Comparison of ENCODE assay signal across 10 cellular contexts in genomic region chr2:127674241-127675209, GRCh38. TPM values are rescaled to one million over a fixed set of nuclear protein-coding genes. Genes with fewer than 3 reads are reported as not detected.
A peak's percentile ranks its signal among the peaks of the same experiment; 100 is the strongest.
DNase-seq lines count a peak whose midpoint lies in the region; ATAC-seq and TF ChIP-seq lines count a peak whose summit lies in the region.
"Had no signal": no experiment of that assay in that cellular context is flagged by ENCODE, and none has a peak within 500 bp of the region (broad histone marks: within the 10 kb centered on the region; RNA-seq: fewer than 3 reads in every experiment).

No MANE protein-coding gene starts in this region.

- peak; percentile 58 for DNase-seq in DMS 273 (lab: John Stamatoyannopoulos, UW; ENCODE audit: unreplicated experiment)
- DNase-seq in DMS 273 treated with DMSO at 0.1 percent for 48 hours (lab: John Stamatoyannopoulos, UW), result no peak
- DNase-seq in activated CD4-positive, alpha-beta memory T cell treated with anti-CD3 and anti-CD28 coated beads, Interleukin-2, amount 10 ng/mL, durations not matched to agents 7 days and 5 days, result no peak
- DNase-seq in esophagus squamous epithelium (lab: John Stamatoyannopoulos, UW), result no peak
- peak in 4 of 10 donors; percentile 17 to 40 (median 23) for DNase-seq in naive thymus-derived CD8-positive, alpha-beta T cell
- DNase-seq in HCEC 1CT, result no peak
- no peak for DNase-seq in germinal center (ENCODE audit: low spot score)

- no peak for TF ChIP-seq CTCF in esophagus squamous epithelium (IDR thresholded peaks at IDR 0.05)

- no peaks in the 10 kb centered on the region for H3K9me3 Mint-ChIP-seq in activated CD4-positive, alpha-beta memory T cell treated with anti-CD3 and anti-CD28 coated beads, Interleukin-2, amount 10 ng/mL, durations not matched to agents 7 days and 5 days
- peaks cover 0 to 2% (median 0%) of the 10 kb centered on the region in 9 donors for H3K9me3 Mint-ChIP-seq in naive thymus-derived CD8-positive, alpha-beta T cell

- POLR2A ChIA-PET in activated CD4-positive, alpha-beta memory T cell treated with anti-CD3 and anti-CD28 coated beads, Interleukin-2, amount 10 ng/mL, durations not matched to agents 7 days and 5 days (lab: Charles Lee), result no interaction called here
- POLR2A ChIA-PET in naive thymus-derived CD8-positive, alpha-beta T cell (lab: Charles Lee), result interaction anchor here (1.2 kb wide), 1 partner anchor 26 kb away, joined by 3 read pairs; no protein-coding TSS in a partner anchor

- no peaks in the 10 kb centered on the region for H3K36me3 Mint-ChIP-seq in activated CD4-positive, alpha-beta memory T cell treated with anti-CD3 and anti-CD28 coated beads, Interleukin-2, amount 10 ng/mL, durations not matched to agents 7 days and 5 days (ENCODE audit: low read depth)
- H3K36me3 Mint-ChIP-seq in naive thymus-derived CD8-positive, alpha-beta T cell, result peaks cover 0 to 3% (median 0%) of the 10 kb centered on the region in 3 donors

- H3K4me3 ChIP-seq in esophagus squamous epithelium, result peak overlapping the region; percentile 55 to 79 (median 66)

- H3K27me3 ChIP-seq in esophagus squamous epithelium, result peaks cover 0 to 60% (median 0%) of the 10 kb centered on the region in 4 donors

- intact Hi-C loops in esophagus squamous epithelium (cut with DNase I), result no loop called here

- peak; percentile 63 to 81 for ATAC-seq in naive thymus-derived CD8-positive, alpha-beta T cell
- no peak for ATAC-seq in HG02973 (IDR thresholded peaks at IDR 0.05; ENCODE audit: unreplicated experiment)

- H3K27ac ChIP-seq in esophagus squamous epithelium, result peak overlapping the region; percentile 81 to 95 (median 88)
- H3K27ac ChIP-seq: 22Rv1 had no signal

- peaks cover 70% of the 10 kb centered on the region for H3K27me3 Mint-ChIP-seq in activated CD4-positive, alpha-beta memory T cell treated with anti-CD3 and anti-CD28 coated beads, Interleukin-2, amount 10 ng/mL, durations not matched to agents 7 days and 5 days
- peaks cover 19 to 76% (median 52%) of the 10 kb centered on the region in 5 donors for H3K27me3 Mint-ChIP-seq in naive thymus-derived CD8-positive, alpha-beta T cell

- no peaks in the 10 kb centered on the region for H3K36me3 ChIP-seq in esophagus squamous epithelium

- CTCF ChIA-PET in activated CD4-positive, alpha-beta memory T cell treated with anti-CD3 and anti-CD28 coated beads, Interleukin-2, amount 10 ng/mL, durations not matched to agents 7 days and 5 days (lab: Charles Lee), result no interaction called here

- WGBS in esophagus squamous epithelium, 2 donors, result 11 to 40% methylated on average over 5 to 7 of the region's 72 CpGs

- no peak overlapping the region for H3K27ac Mint-ChIP-seq in activated CD4-positive, alpha-beta memory T cell treated with anti-CD3 and anti-CD28 coated beads, Interleukin-2, amount 10 ng/mL, durations not matched to agents 7 days and 5 days
- H3K27ac Mint-ChIP-seq in naive thymus-derived CD8-positive, alpha-beta T cell, result no peak overlapping the region

- peak in 2 of 4 donors; percentile 23 to 25 for TF ChIP-seq POLR2A in esophagus squamous epithelium (IDR thresholded peaks at IDR 0.05)

- H3K4me1 ChIP-seq in esophagus squamous epithelium, result peaks cover 3 to 61% (median 7%) of the 10 kb centered on the region in 3 donors

- peaks cover 9% of the 10 kb centered on the region for H3K4me1 Mint-ChIP-seq in activated CD4-positive, alpha-beta memory T cell treated with anti-CD3 and anti-CD28 coated beads, Interleukin-2, amount 10 ng/mL, durations not matched to agents 7 days and 5 days
- peaks cover 4 to 18% (median 12%) of the 10 kb centered on the region in 4 donors for H3K4me1 Mint-ChIP-seq in naive thymus-derived CD8-positive, alpha-beta T cell

- H3K4me3 Mint-ChIP-seq in activated CD4-positive, alpha-beta memory T cell treated with anti-CD3 and anti-CD28 coated beads, Interleukin-2, amount 10 ng/mL, durations not matched to agents 7 days and 5 days, result peak overlapping the region; percentile 37
- peak overlapping the region; percentile 63 to 86 (median 80) for H3K4me3 Mint-ChIP-seq in naive thymus-derived CD8-positive, alpha-beta T cell

- H3K9me3 ChIP-seq in esophagus squamous epithelium, result no peaks in the 10 kb centered on the region

RNA-seq across cellular contexts. Expression of gene LIMS2, which starts 0.8 kb away (rescaled TPM):
- 10 to 100 TPM; 15.0 to 15.5 TPM for total RNA-seq in activated CD4-positive, alpha-beta memory T cell treated with anti-CD3 and anti-CD28 coated beads, Interleukin-2, amount 10 ng/mL, durations not matched to agents 7 days and 5 days
- 10 to 100 TPM in 1 of 4 donors, 1 to 10 TPM in 3; 2.4 to 29.6 (median 5.9) TPM for total RNA-seq in esophagus squamous epithelium
- total RNA-seq in naive thymus-derived CD8-positive, alpha-beta T cell, result 10 to 100 TPM; 10.1 to 11.8 TPM
- 10 to 100 TPM in 1 of 3 donors, 1 to 10 TPM in 2; 3.4 to 12.5 (median 5.8) TPM for polyA plus RNA-seq in naive thymus-derived CD8-positive, alpha-beta T cell

RNA-seq across cellular contexts. Expression of gene SFT2D3, which starts 26.8 kb away (rescaled TPM):
- 1 to 10 TPM; 5.2 to 5.8 TPM for total RNA-seq in activated CD4-positive, alpha-beta memory T cell treated with anti-CD3 and anti-CD28 coated beads, Interleukin-2, amount 10 ng/mL, durations not matched to agents 7 days and 5 days
- total RNA-seq in esophagus squamous epithelium, result 10 to 100 TPM in 1 of 4 donors, 1 to 10 TPM in 3; 3.3 to 10.5 (median 5.9) TPM
- total RNA-seq in naive thymus-derived CD8-positive, alpha-beta T cell, result 10 to 100 TPM; 16.5 to 16.9 TPM
- polyA plus RNA-seq in naive thymus-derived CD8-positive, alpha-beta T cell, result 1 to 10 TPM; 1.7 to 4.4 (median 2.4) TPM

RNA-seq across cellular contexts. Expression of gene GPR17, which starts 28.6 kb away (rescaled TPM):
- not detected for total RNA-seq in activated CD4-positive, alpha-beta memory T cell treated with anti-CD3 and anti-CD28 coated beads, Interleukin-2, amount 10 ng/mL, durations not matched to agents 7 days and 5 days
- not detected for total RNA-seq in esophagus squamous epithelium
- not detected for total RNA-seq in naive thymus-derived CD8-positive, alpha-beta T cell
- polyA plus RNA-seq in naive thymus-derived CD8-positive, alpha-beta T cell, result not detected
- total RNA-seq: SK-MEL-5 had no signal
